17 cellular contexts compared by ENCODE assay signal in the genomic region with DNA sequence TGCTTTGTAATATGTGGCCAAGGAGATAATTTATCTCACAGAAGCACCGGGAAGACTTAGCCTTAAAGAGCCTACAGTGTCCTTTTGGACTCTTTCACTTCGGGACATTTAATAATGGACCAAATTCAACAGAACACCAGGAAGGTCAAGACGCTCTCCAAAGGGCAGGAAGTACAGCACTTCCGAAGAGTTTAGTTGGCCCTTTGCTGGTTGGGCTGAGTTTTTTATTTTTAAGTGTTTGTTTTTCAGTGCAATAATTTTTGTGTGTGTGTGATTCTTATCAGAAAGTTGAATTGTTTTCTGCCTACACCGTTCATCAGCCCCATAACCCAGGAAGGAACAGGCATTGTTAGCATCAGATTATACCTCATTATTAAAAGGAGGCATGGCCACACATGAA.
"Had no signal": no experiment of that assay in that cellular context is flagged by ENCODE, and none has a peak within 500 bp of the region (broad histone marks: within the 10 kb centered on the region; RNA-seq: fewer than 3 reads in every experiment).

No MANE protein-coding gene starts in this region.

- H3K27ac ChIP-seq: ascending aorta, colonic mucosa, psoas muscle, stomach had no signal

- H3K27me3 ChIP-seq: ascending aorta, colonic mucosa, stomach had no signal

- H3K36me3 Mint-ChIP-seq: immature natural killer cell; stimulated activated effector memory CD8-positive, alpha-beta T cell treated with anti-CD3 and anti-CD28 coated beads, Interleukin-12 subunit alpha, Interleukin-12 subunit beta, amount 100 ng/mL, for 72 hours had no signal

- ATAC-seq: activated T-cell treated with anti-CD3 and anti-CD28 coated beads, Interleukin-2, amount 50 U/mL, for 72 hours; psoas muscle had no signal

- H3K9me3 Mint-ChIP-seq: activated naive CD4-positive, alpha-beta T cell treated with anti-CD3 and anti-CD28 coated beads, Interleukin-2, amount 50 U/mL, for 24 hours; activated T-cell treated with anti-CD3 and anti-CD28 coated beads, Interleukin-2, amount 50 U/mL, for 72 hours; central memory CD8-positive, alpha-beta T cell; immature natural killer cell; neural crest cell; stimulated activated effector memory CD8-positive, alpha-beta T cell treated with anti-CD3 and anti-CD28 coated beads, Interleukin-12 subunit alpha, Interleukin-12 subunit beta, amount 100 ng/mL, for 72 hours; type B pancreatic cell had no signal

- H3K36me3 ChIP-seq: colonic mucosa, stomach had no signal

- H3K4me3 ChIP-seq: ascending aorta, colonic mucosa, psoas muscle, stomach had no signal

- H3K27me3 Mint-ChIP-seq: activated naive CD4-positive, alpha-beta T cell treated with anti-CD3 and anti-CD28 coated beads, Interleukin-2, amount 50 U/mL, for 24 hours had no signal

- H3K4me3 Mint-ChIP-seq: activated naive CD4-positive, alpha-beta T cell treated with anti-CD3 and anti-CD28 coated beads, Interleukin-2, amount 50 U/mL, for 24 hours; activated T-cell treated with anti-CD3 and anti-CD28 coated beads, Interleukin-2, amount 50 U/mL, for 72 hours; central memory CD8-positive, alpha-beta T cell; immature natural killer cell; neural crest cell; stimulated activated effector memory CD8-positive, alpha-beta T cell treated with anti-CD3 and anti-CD28 coated beads, Interleukin-12 subunit alpha, Interleukin-12 subunit beta, amount 100 ng/mL, for 72 hours; type B pancreatic cell had no signal

- H3K27ac Mint-ChIP-seq: activated naive CD4-positive, alpha-beta T cell treated with anti-CD3 and anti-CD28 coated beads, Interleukin-2, amount 50 U/mL, for 24 hours; activated T-cell treated with anti-CD3 and anti-CD28 coated beads, Interleukin-2, amount 50 U/mL, for 72 hours; immature natural killer cell; stimulated activated effector memory CD8-positive, alpha-beta T cell treated with anti-CD3 and anti-CD28 coated beads, Interleukin-12 subunit alpha, Interleukin-12 subunit beta, amount 100 ng/mL, for 72 hours; type B pancreatic cell had no signal

- H3K9me3 ChIP-seq: ascending aorta, colonic mucosa, psoas muscle, stomach had no signal

- H3K4me1 Mint-ChIP-seq: activated naive CD4-positive, alpha-beta T cell treated with anti-CD3 and anti-CD28 coated beads, Interleukin-2, amount 50 U/mL, for 24 hours; central memory CD8-positive, alpha-beta T cell; immature natural killer cell; stimulated activated effector memory CD8-positive, alpha-beta T cell treated with anti-CD3 and anti-CD28 coated beads, Interleukin-12 subunit alpha, Interleukin-12 subunit beta, amount 100 ng/mL, for 72 hours had no signal

- DNase-seq: activated CD4-positive, alpha-beta T cell treated with anti-CD3 and anti-CD28 coated beads, Interleukin-2, amount 50 U/mL, for 4 hours; activated gamma-delta T cell; activated T-cell treated with anti-CD3 and anti-CD28 coated beads, Interleukin-2, amount 50 U/mL, for 72 hours; colonic mucosa; immature natural killer cell; mammary epithelial cell; psoas muscle; right cardiac atrium; small intestine; stimulated activated CD4-positive, alpha-beta T cell treated with anti-CD3 and anti-CD28 coated beads, Interleukin-4, amount 100 ng/mL, for 24 hours; stomach had no signal
